Comparison of ENCODE assay signal across 18 cellular contexts in genomic region chr3:127717357-127718243, GRCh38. TPM values are rescaled to one million over a fixed set of nuclear protein-coding genes. Genes with fewer than 3 reads are reported as not detected.
A peak's percentile ranks its signal among the peaks of the same experiment; 100 is the strongest.
DNase-seq lines count a peak whose midpoint lies in the region; ATAC-seq lines count a peak whose summit lies in the region.
"Had no signal": no experiment of that assay in that cellular context is flagged by ENCODE, and none has a peak within 500 bp of the region (broad histone marks: within the 10 kb centered on the region; RNA-seq: fewer than 3 reads in every experiment).

No MANE protein-coding gene starts in this region.

- no peaks in the 10 kb centered on the region for H3K9me3 ChIP-seq in MG63

- no peak for ATAC-seq in Right ventricle myocardium superior (ENCODE audit: poor library complexity)
- ATAC-seq in GM21526 (IDR thresholded peaks at IDR 0.05; ENCODE audit: low FRiP score, unreplicated experiment): no peak
- ATAC-seq: stimulated activated naive B cell treated with anti-CD40 and anti-IgM and Interleukin-4, amounts not matched to agents 10 μg/mL and 1 μg/mL and 100 μg/mL, for 72 hours had no signal

- intact Hi-C loops in cardiac septum (cut with DNase I): no loop called here
- intact Hi-C loops in Right ventricle myocardium superior (cut with DNase I): no loop called here

- H3K4me3 ChIP-seq in MG63: no peak overlapping the region

- no peaks in the 10 kb centered on the region for H3K27me3 ChIP-seq in MG63

- DNase-seq in cardiac septum (ENCODE audit: low spot score) (peak; percentile 65), Right ventricle myocardium superior (no peak), cerebellar nuclear complex (lab: John Stamatoyannopoulos, UW) (peak; percentile 81 to 84), medulla oblongata (ENCODE audit: extremely low spot score) (peak; percentile 33), MG63 (no peak), retina (no peak), NCI-H510A treated with DMSO at 0.1 percent for 48 hours (lab: John Stamatoyannopoulos, UW) (no peak)
- DNase-seq: activated CD4-positive, alpha-beta T cell treated with anti-CD3 and anti-CD28 coated beads for 1 hour; activated naive CD4-positive, alpha-beta T cell; CD8-positive, alpha-beta memory T cell; dermis blood vessel endothelial cell; erythroblast; IMR-90; kidney glomerular epithelial cell; SHP77; stimulated activated CD4-positive, alpha-beta T cell treated with anti-CD3 and anti-CD28 coated beads, Interleukin-12 subunit alpha, Interleukin-12 subunit beta, amount 100 ng/mL, for 4 hours; stimulated activated naive B cell treated with anti-CD40 and anti-IgM and Interleukin-4, amounts not matched to agents 10 μg/mL and 1 μg/mL and 100 μg/mL, for 72 hours had no signal

- peaks cover 18% of the 10 kb centered on the region for H3K36me3 ChIP-seq in MG63

RNA-seq across cellular contexts. Expression of gene ABTB1, which starts 44.8 kb away (rescaled TPM):
- 25.5 TPM for total RNA-seq in cardiac septum
- total RNA-seq in Right ventricle myocardium superior: 33.0 TPM
- 16.0 and 21.0 TPM in 2 replicates for total RNA-seq in MG63 (2014; rRNA removed; shearing (Covaris generic); ENCODE audit: low replicate concordance)

Comparison
In these comparisons a context has a peak if more than half of its experiments do, and no peak if none do; other contexts are left out.
1. DNase-seq: peak in cardiac septum (single experiment), cerebellar nuclear complex (2 of 2) and medulla oblongata (single experiment); none in Right ventricle myocardium superior (single experiment), MG63 (single experiment), retina (single experiment) and NCI-H510A treated with DMSO at 0.1 percent for 48 hours (single experiment).